ENCODE assay signal across 14 cellular contexts in the genomic region with DNA sequence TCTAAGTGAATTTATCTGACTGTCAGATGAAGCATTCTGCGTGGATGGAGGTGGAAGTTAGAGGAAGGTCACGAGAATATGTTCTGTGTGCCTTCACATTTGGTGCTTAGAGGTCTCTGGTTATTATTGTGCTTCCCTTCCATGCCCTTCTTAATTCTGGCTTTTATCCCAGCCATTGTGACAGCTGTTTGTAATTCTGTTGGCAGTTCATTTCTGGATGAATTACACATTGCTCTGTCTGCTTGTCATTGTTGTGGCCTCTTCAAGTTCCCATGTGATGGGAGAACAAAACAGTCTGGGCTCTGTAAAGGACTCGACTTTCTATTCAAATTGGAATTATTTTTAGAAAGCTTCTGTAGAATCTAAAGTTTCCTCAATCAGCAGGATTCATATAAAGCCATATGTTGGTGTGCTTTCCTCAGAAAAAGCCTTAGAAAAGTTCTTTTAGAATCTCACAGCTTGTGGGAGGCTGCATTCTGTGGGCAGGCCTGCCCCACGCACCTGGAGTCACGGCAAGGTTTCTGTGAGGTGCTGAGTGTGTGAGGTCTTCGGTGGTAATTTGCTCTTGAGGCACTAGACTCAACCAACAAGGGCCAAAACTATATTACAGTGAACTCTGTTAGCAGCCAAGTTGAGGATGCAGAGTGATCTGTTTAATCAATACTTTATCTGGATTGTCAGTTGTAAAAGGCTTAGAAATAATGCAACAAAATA.
DNase-seq lines count a peak whose midpoint lies in the region; ATAC-seq and TF ChIP-seq lines count a peak whose summit lies in the region.
"Had no signal": no experiment of that assay in that cellular context is flagged by ENCODE, and none has a peak within 500 bp of the region (broad histone marks: within the 10 kb centered on the region; RNA-seq: fewer than 3 reads in every experiment).

No MANE protein-coding gene starts in this region.

- 0 out of 2 replicates have a peak, but pooled peaks cover 3% of the 10 kb centered on the region for H3K9me3 ChIP-seq in SJCRH30 (replicated peaks)
- H3K9me3 ChIP-seq: suprapubic skin had no signal

- intact Hi-C loops in Right ventricle myocardium superior (cut with DNase I) = no loop called here

- H3K27ac Mint-ChIP-seq in glutamatergic neuron (ENCODE audit: unreplicated experiment) = no peak overlapping the region
- H3K27ac Mint-ChIP-seq in activated T-helper 17 cell treated with anti-CD3 and anti-CD28 coated beads, Interleukin-2, amount 50 U/mL, for 72 hours = no peak overlapping the region
- H3K27ac Mint-ChIP-seq: naive thymus-derived CD4-positive, alpha-beta T cell had no signal

- no peaks in the 10 kb centered on the region for H3K36me3 ChIP-seq in SJCRH30
- H3K36me3 ChIP-seq: suprapubic skin had no signal

- TF ChIP-seq CTCF in retinal pigment epithelial cell (conservative IDR thresholded peaks at IDR 0.05; ENCODE audit: low read depth, low read length) = no peak
- TF ChIP-seq CTCF in glutamatergic neuron (IDR thresholded peaks at IDR 0.05; ENCODE audit: partially characterized antibody, unreplicated experiment) = no peak

- H3K4me1 ChIP-seq in SJCRH30 = peaks cover 26% of the 10 kb centered on the region

- no peaks in the 10 kb centered on the region for H3K4me1 Mint-ChIP-seq in glutamatergic neuron (ENCODE audit: low read depth, unreplicated experiment)
- no peaks in the 10 kb centered on the region for H3K4me1 Mint-ChIP-seq in activated T-helper 17 cell treated with anti-CD3 and anti-CD28 coated beads, Interleukin-2, amount 50 U/mL, for 72 hours
- H3K4me1 Mint-ChIP-seq: naive thymus-derived CD4-positive, alpha-beta T cell had no signal

- H3K27ac ChIP-seq in SJCRH30 = peak overlapping the region; percentile 50
- H3K27ac ChIP-seq: suprapubic skin had no signal

- DNase-seq in LHCN-M2 (ENCODE audit: low read depth) = peak; percentile 88
- DNase-seq in SJCRH30 = peak; percentile 21 to 63
- DNase-seq in Right ventricle myocardium superior = no peak
- DNase-seq in retinal pigment epithelial cell (ENCODE audit: low read depth) = peak; percentile 16
- no peak for DNase-seq in glutamatergic neuron
- DNase-seq: activated CD4-positive, CD25-positive, alpha-beta regulatory T cell; foreskin melanocyte; islet precursor cell; naive thymus-derived CD4-positive, alpha-beta T cell; NCI-H1436 had no signal

- peaks cover 10% of the 10 kb centered on the region for H3K36me3 Mint-ChIP-seq in glutamatergic neuron (ENCODE audit: unreplicated experiment)
- no peaks in the 10 kb centered on the region for H3K36me3 Mint-ChIP-seq in activated T-helper 17 cell treated with anti-CD3 and anti-CD28 coated beads, Interleukin-2, amount 50 U/mL, for 72 hours (ENCODE audit: low read depth)

- H3K4me3 ChIP-seq in SJCRH30 (no peak overlapping the region), retinal pigment epithelial cell (ENCODE audit: low read length) (no peak overlapping the region)
- H3K4me3 ChIP-seq: smooth muscle cell, suprapubic skin had no signal

- no peaks in the 10 kb centered on the region for H3K27me3 Mint-ChIP-seq in glutamatergic neuron (ENCODE audit: unreplicated experiment)
- H3K27me3 Mint-ChIP-seq in activated T-helper 17 cell treated with anti-CD3 and anti-CD28 coated beads, Interleukin-2, amount 50 U/mL, for 72 hours = no peaks in the 10 kb centered on the region

- H3K4me3 Mint-ChIP-seq in glutamatergic neuron (ENCODE audit: unreplicated experiment) = no peak overlapping the region
- H3K4me3 Mint-ChIP-seq in activated T-helper 17 cell treated with anti-CD3 and anti-CD28 coated beads, Interleukin-2, amount 50 U/mL, for 72 hours = no peak overlapping the region
- H3K4me3 Mint-ChIP-seq: naive thymus-derived CD4-positive, alpha-beta T cell had no signal

- peak; percentile 96 for ATAC-seq in Right ventricle myocardium superior (ENCODE audit: poor library complexity)
- ATAC-seq in HG03520 (IDR thresholded peaks at IDR 0.05; ENCODE audit: unreplicated experiment) = no peak
- no peak for ATAC-seq in activated T-helper 17 cell treated with anti-CD3 and anti-CD28 coated beads, Interleukin-2, amount 50 U/mL, for 72 hours (replicated peaks)
- ATAC-seq: naive thymus-derived CD4-positive, alpha-beta T cell had no signal

- no peaks in the 10 kb centered on the region for H3K27me3 ChIP-seq in SJCRH30
- H3K27me3 ChIP-seq: suprapubic skin had no signal

- no peaks in the 10 kb centered on the region for H3K9me3 Mint-ChIP-seq in glutamatergic neuron (ENCODE audit: unreplicated experiment)
- peaks cover 26% of the 10 kb centered on the region for H3K9me3 Mint-ChIP-seq in activated T-helper 17 cell treated with anti-CD3 and anti-CD28 coated beads, Interleukin-2, amount 50 U/mL, for 72 hours

Comparison
In these comparisons a context has a peak if more than half of its experiments do, and no peak if none do; other contexts are left out.
1. DNase-seq: peak in LHCN-M2 (single experiment), SJCRH30 (2 of 2) and retinal pigment epithelial cell (single experiment); none in Right ventricle myocardium superior (single experiment) and glutamatergic neuron (single experiment).